ENCODE assay signal across 20 cellular contexts in the genomic region with DNA sequence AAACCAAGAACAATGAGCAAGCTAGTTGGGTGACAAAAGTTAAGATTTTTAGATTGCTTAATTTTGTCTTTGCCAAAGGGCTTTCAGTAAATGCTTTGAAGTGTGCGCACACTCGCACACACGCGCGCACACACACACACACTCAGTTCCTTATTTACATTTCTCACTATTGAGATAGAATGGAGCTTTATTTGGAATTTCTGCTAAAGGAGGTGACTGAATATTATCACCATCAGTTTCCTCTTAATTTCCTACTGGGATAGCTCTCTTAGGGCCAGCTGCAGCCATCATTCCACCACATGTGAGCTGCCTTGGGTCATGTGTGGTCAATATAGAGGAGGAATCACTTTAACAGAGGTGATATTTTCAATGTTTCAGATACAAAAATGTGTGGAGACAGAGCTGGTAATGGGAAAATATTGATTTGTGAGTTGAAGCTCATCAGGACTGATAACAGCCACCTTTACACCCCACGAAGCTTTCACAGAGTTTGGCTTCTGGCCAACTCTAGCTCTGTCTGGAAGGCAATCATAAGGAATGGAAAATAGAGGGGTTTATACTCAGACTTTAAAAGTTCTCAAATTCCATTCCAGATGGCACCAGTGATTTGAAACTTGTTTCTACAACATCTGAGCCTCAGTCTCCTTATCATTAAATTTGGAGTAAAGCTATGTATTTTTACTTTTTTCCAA.
"Had no signal": no experiment of that assay in that cellular context is flagged by ENCODE, and none has a peak within 500 bp of the region (broad histone marks: within the 10 kb centered on the region; RNA-seq: fewer than 3 reads in every experiment).

No MANE protein-coding gene starts in this region.

- H3K27ac ChIP-seq: dorsolateral prefrontal cortex, esophagus muscularis mucosa, sigmoid colon, suprapubic skin, WERI-Rb-1 had no signal

- H3K4me1 ChIP-seq: sigmoid colon, suprapubic skin had no signal

- H3K9me3 ChIP-seq: esophagus muscularis mucosa, mucosa of descending colon, sigmoid colon, suprapubic skin had no signal

- H3K36me3 ChIP-seq: esophagus muscularis mucosa, sigmoid colon, suprapubic skin, WERI-Rb-1 had no signal

- ATAC-seq: activated CD4-positive, alpha-beta T cell treated with anti-CD3 and anti-CD28 coated beads for 36 hours; activated CD8-positive, alpha-beta T cell treated with anti-CD3 and anti-CD28 coated beads for 36 hours; activated T-cell treated with anti-CD3 and anti-CD28 coated beads, Interleukin-2, amount 50 U/mL, for 72 hours; mucosa of descending colon; naive thymus-derived CD8-positive, alpha-beta T cell; stimulated activated naive CD8-positive, alpha-beta T cell treated with anti-CD3 and anti-CD28 coated beads, Interleukin-15, Interleukin-2, amounts not matched to agents 100 U/mL and 50 U/mL, for 24 hours had no signal

- DNase-seq: activated CD4-positive, alpha-beta T cell treated with anti-CD3 and anti-CD28 coated beads for 36 hours; activated CD8-positive, alpha-beta memory T cell treated with anti-CD3 and anti-CD28 coated beads, Interleukin-2, amount 50 U/mL, for 4 hours; activated CD8-positive, alpha-beta T cell treated with anti-CD3 and anti-CD28 coated beads for 36 hours; activated gamma-delta T cell treated with Interleukin-2 at 50 U/mL for 16 hours; activated naive CD8-positive, alpha-beta T cell treated with anti-CD3 and anti-CD28 coated beads for 36 hours; activated T-cell treated with anti-CD3 and anti-CD28 coated beads, Interleukin-2, amount 50 U/mL, for 72 hours; dorsolateral prefrontal cortex; glutamatergic neuron; immature natural killer cell; mucosa of descending colon; naive thymus-derived CD8-positive, alpha-beta T cell; occipital lobe; sigmoid colon; stimulated activated CD4-positive, alpha-beta T cell treated with anti-CD3 and anti-CD28 coated beads, Interleukin-12 subunit alpha, Interleukin-12 subunit beta, amount 100 ng/mL, for 4 hours; stimulated activated CD8-positive, alpha-beta memory T cell treated with anti-CD3 and anti-CD28 coated beads, Interleukin-4, amount 100 ng/mL, for 48 hours; stimulated activated naive CD8-positive, alpha-beta T cell treated with anti-CD3 and anti-CD28 coated beads, Interleukin-15, Interleukin-2, amounts not matched to agents 100 U/mL and 50 U/mL, for 24 hours; T1000; WERI-Rb-1 had no signal

- H3K27me3 ChIP-seq: dorsolateral prefrontal cortex, esophagus muscularis mucosa, sigmoid colon, suprapubic skin had no signal

- H3K4me3 ChIP-seq: dorsolateral prefrontal cortex, esophagus muscularis mucosa, mucosa of descending colon, sigmoid colon, suprapubic skin had no signal
